Comparison of ENCODE assay signal across 8 cellular contexts in genomic region chr15:67501177-67501835, GRCh38. TPM values are rescaled to one million over a fixed set of nuclear protein-coding genes. Genes with fewer than 3 reads are reported as not detected.
DNase-seq lines count a peak whose midpoint lies in the region; ATAC-seq and TF ChIP-seq lines count a peak whose summit lies in the region.

No MANE protein-coding gene starts in this region.

- no peak overlapping the region for H3K27ac Mint-ChIP-seq in naive B cell
- H3K27ac Mint-ChIP-seq in activated T-helper 1 cell treated with anti-CD3 and anti-CD28 coated beads, Interleukin-12 subunit alpha, Interleukin-12 subunit beta, Interleukin-2, Interleukin-4 antibody, amounts not matched to agents 30 ng/mL and 10 ng/mL and 1 ng/mL, durations not matched to agents 14 hours and 24 hours and 36 hours = no peak overlapping the region

- H3K27me3 Mint-ChIP-seq in naive B cell = no peaks in the 10 kb centered on the region
- peaks cover 8% of the 10 kb centered on the region for H3K27me3 Mint-ChIP-seq in activated T-helper 1 cell treated with anti-CD3 and anti-CD28 coated beads, Interleukin-12 subunit alpha, Interleukin-12 subunit beta, Interleukin-2, Interleukin-4 antibody, amounts not matched to agents 30 ng/mL and 10 ng/mL and 1 ng/mL, durations not matched to agents 14 hours and 24 hours and 36 hours (ENCODE audit: insufficient read depth)

- intact Hi-C loops in activated T-helper 1 cell treated with anti-CD3 and anti-CD28 coated beads, Interleukin-12 subunit alpha, Interleukin-12 subunit beta, Interleukin-2, Interleukin-4 antibody, amounts not matched to agents 30 ng/mL and 10 ng/mL and 1 ng/mL, durations not matched to agents 14 hours and 24 hours and 36 hours (cut with micrococcal nuclease) = loop anchor here (2.0 kb wide), 1 partner anchor 335 kb away; no protein-coding TSS in a partner anchor

- H3K4me3 Mint-ChIP-seq in naive B cell = peak overlapping the region in 1 of 8 donors; percentile 3
- H3K4me3 Mint-ChIP-seq in activated T-helper 1 cell treated with anti-CD3 and anti-CD28 coated beads, Interleukin-12 subunit alpha, Interleukin-12 subunit beta, Interleukin-2, Interleukin-4 antibody, amounts not matched to agents 30 ng/mL and 10 ng/mL and 1 ng/mL, durations not matched to agents 14 hours and 24 hours and 36 hours = no peak overlapping the region

- DNase-seq in GDM1 (lab: John Stamatoyannopoulos, UW) (peak; percentile 2), NCI-H1105 (lab: John Stamatoyannopoulos, UW) (peak; percentile 3), cardiac fibroblast (ENCODE audit: low read depth in 2 of 2) (peak; percentile 57 to 60), naive B cell (no peak)
- DNase-seq in activated T-helper 1 cell treated with anti-CD3 and anti-CD28 coated beads, Interleukin-12 subunit alpha, Interleukin-12 subunit beta, Interleukin-2, Interleukin-4 antibody, amounts not matched to agents 30 ng/mL and 10 ng/mL and 1 ng/mL, durations not matched to agents 14 hours and 24 hours and 36 hours (ENCODE audit: low spot score) = no peak
- DNase-seq in activated CD4-positive, alpha-beta T cell treated with anti-CD3 and anti-CD28 coated beads for 48 hours = no peak
- DNase-seq in stimulated activated CD4-positive, alpha-beta T cell treated with anti-CD3 and anti-CD28 coated beads, Interleukin-4, amount 100 ng/mL, for 1 hour = no peak

- no peaks in the 10 kb centered on the region for H3K36me3 Mint-ChIP-seq in naive B cell
- H3K36me3 Mint-ChIP-seq in activated T-helper 1 cell treated with anti-CD3 and anti-CD28 coated beads, Interleukin-12 subunit alpha, Interleukin-12 subunit beta, Interleukin-2, Interleukin-4 antibody, amounts not matched to agents 30 ng/mL and 10 ng/mL and 1 ng/mL, durations not matched to agents 14 hours and 24 hours and 36 hours (ENCODE audit: low read depth) = no peaks in the 10 kb centered on the region

- H3K4me3 ChIP-seq in cardiac fibroblast (replicated peaks in 1 of 2; ENCODE audit: low read depth in 2 of 2, low read length in 2 of 2) = no peak overlapping the region

- H3K4me1 Mint-ChIP-seq in naive B cell = peaks cover 11 to 19% (median 14%) of the 10 kb centered on the region in 3 donors
- no peaks in the 10 kb centered on the region for H3K4me1 Mint-ChIP-seq in activated T-helper 1 cell treated with anti-CD3 and anti-CD28 coated beads, Interleukin-12 subunit alpha, Interleukin-12 subunit beta, Interleukin-2, Interleukin-4 antibody, amounts not matched to agents 30 ng/mL and 10 ng/mL and 1 ng/mL, durations not matched to agents 14 hours and 24 hours and 36 hours (ENCODE audit: low read depth)

- no peaks in the 10 kb centered on the region for H3K9me3 Mint-ChIP-seq in naive B cell
- H3K9me3 Mint-ChIP-seq in activated T-helper 1 cell treated with anti-CD3 and anti-CD28 coated beads, Interleukin-12 subunit alpha, Interleukin-12 subunit beta, Interleukin-2, Interleukin-4 antibody, amounts not matched to agents 30 ng/mL and 10 ng/mL and 1 ng/mL, durations not matched to agents 14 hours and 24 hours and 36 hours = no peaks in the 10 kb centered on the region

- peak; percentile 22 for TF ChIP-seq CTCF in cardiac fibroblast (IDR thresholded peaks at IDR 0.05; ENCODE audit: low read depth, low read length)

- ATAC-seq in naive B cell (ENCODE audit: low read depth in 2 of 2) (peak; percentile 67 to 74), GM21786 (IDR thresholded peaks at IDR 0.05; ENCODE audit: unreplicated experiment) (no peak)

RNA-seq across cellular contexts. Expression of gene C15orf61, which starts 19.6 kb away (rescaled TPM):
- polyA plus RNA-seq in naive B cell (ENCODE audit: low read depth in 6 of 6) = 1 to 10 TPM; 3.5 to 8.9 (median 6.0) TPM
- total RNA-seq in activated T-helper 1 cell treated with anti-CD3 and anti-CD28 coated beads, Interleukin-12 subunit alpha, Interleukin-12 subunit beta, Interleukin-2, Interleukin-4 antibody, amounts not matched to agents 30 ng/mL and 10 ng/mL and 1 ng/mL, durations not matched to agents 14 hours and 24 hours and 36 hours = 6.6 and 6.9 TPM in 2 replicates

RNA-seq across cellular contexts. Expression of gene MAP2K5, which starts 41.2 kb away (rescaled TPM):
- 10 to 100 TPM; 11.4 to 23.1 (median 14.7) TPM for polyA plus RNA-seq in naive B cell (ENCODE audit: low read depth in 6 of 6)
- 22.1 and 27.5 TPM in 2 replicates for total RNA-seq in activated T-helper 1 cell treated with anti-CD3 and anti-CD28 coated beads, Interleukin-12 subunit alpha, Interleukin-12 subunit beta, Interleukin-2, Interleukin-4 antibody, amounts not matched to agents 30 ng/mL and 10 ng/mL and 1 ng/mL, durations not matched to agents 14 hours and 24 hours and 36 hours

Comparison
In these comparisons a context has a peak if more than half of its experiments do, and no peak if none do; other contexts are left out.
1. DNase-seq: peak in GDM1 (single experiment), NCI-H1105 (single experiment) and cardiac fibroblast (2 of 2); none in naive B cell (single experiment), activated T-helper 1 cell treated with anti-CD3 and anti-CD28 coated beads, Interleukin-12 subunit alpha, Interleukin-12 subunit beta, Interleukin-2, Interleukin-4 antibody, amounts not matched to agents 30 ng/mL and 10 ng/mL and 1 ng/mL, durations not matched to agents 14 hours and 24 hours and 36 hours (single experiment), activated CD4-positive, alpha-beta T cell treated with anti-CD3 and anti-CD28 coated beads for 48 hours (single experiment) and stimulated activated CD4-positive, alpha-beta T cell treated with anti-CD3 and anti-CD28 coated beads, Interleukin-4, amount 100 ng/mL, for 1 hour (single experiment).